Comparison of ENCODE assay signal across 29 cellular contexts in genomic region chr2:143623270-143623669, GRCh38.
DNase-seq lines count a peak whose midpoint lies in the region; ATAC-seq and TF ChIP-seq lines count a peak whose summit lies in the region.
"Had no signal": no experiment of that assay in that cellular context is flagged by ENCODE, and none has a peak within 500 bp of the region (broad histone marks: within the 10 kb centered on the region; RNA-seq: fewer than 3 reads in every experiment).

No MANE protein-coding gene starts in this region.

- H3K9ac ChIP-seq in neuronal stem cell (ENCODE audit: low read depth, low read length, poor library complexity): no peak overlapping the region

- no peak overlapping the region for H3K14ac ChIP-seq in neuronal stem cell (ENCODE audit: low read length)

- peaks cover 47 to 52% (median 48%) of the 10 kb centered on the region in 3 donors for H3K36me3 Mint-ChIP-seq in immature natural killer cell

- no peak overlapping the region for H4K8ac ChIP-seq in neuronal stem cell (ENCODE audit: low read depth, low read length)

- H3K4me2 ChIP-seq in neuronal stem cell (ENCODE audit: insufficient read depth, low read length, poor library complexity, severe bottlenecking): no peak overlapping the region

- H3K4ac ChIP-seq in neuronal stem cell (ENCODE audit: low read length): no peak overlapping the region

- no peak overlapping the region for H2BK15ac ChIP-seq in neuronal stem cell (ENCODE audit: low read length)

- H3K27ac ChIP-seq in neuronal stem cell (replicated peaks; ENCODE audit: low read length): no peak overlapping the region
- H3K27ac ChIP-seq: gastroesophageal sphincter, lower lobe of right lung, SJCRH30, vagina had no signal

- no peak overlapping the region for H2BK5ac ChIP-seq in neuronal stem cell (ENCODE audit: low read length)

- H3K4me3 ChIP-seq in neuronal stem cell (ENCODE audit: low read length in 2 of 2): no peak overlapping the region
- H3K4me3 ChIP-seq: gastroesophageal sphincter, lower lobe of right lung, SJCRH30, spleen, vagina had no signal

- no peaks in the 10 kb centered on the region for H3K27me3 ChIP-seq in neuronal stem cell (ENCODE audit: control insufficient read depth in 3 of 3, insufficient read depth in 3 of 3, low read depth in 1 of 3, low read length in 3 of 3)
- H3K27me3 ChIP-seq: gastroesophageal sphincter, SJCRH30, spleen, vagina had no signal

- ATAC-seq in SK-N-SH treated with all-trans-retinoic acid at 6 μM for 48 hours: 0 out of 3 replicates have a peak, but pooled peaks have one; percentile 22
- ATAC-seq in GM19455 (IDR thresholded peaks at IDR 0.05; ENCODE audit: unreplicated experiment): no peak
- ATAC-seq: esophagus mucosa; gastroesophageal sphincter; lower lobe of right lung; stimulated activated effector memory CD8-positive, alpha-beta T cell treated with anti-CD3 and anti-CD28 coated beads, Interleukin-12 subunit alpha, Interleukin-12 subunit beta, amount 100 ng/mL, for 72 hours had no signal

- no peaks in the 10 kb centered on the region for H3K79me1 ChIP-seq in neuronal stem cell (ENCODE audit: low read depth, low read length)

- H3K27ac Mint-ChIP-seq in immature natural killer cell: no peak overlapping the region
- H3K27ac Mint-ChIP-seq: activated naive CD8-positive, alpha-beta T cell treated with anti-CD3 and anti-CD28 coated beads, Interleukin-2, amount 10 ng/mL, durations not matched to agents 7 days and 5 days; stimulated activated effector memory CD8-positive, alpha-beta T cell treated with anti-CD3 and anti-CD28 coated beads, Interleukin-12 subunit alpha, Interleukin-12 subunit beta, amount 100 ng/mL, for 72 hours had no signal

- no peak overlapping the region for H3K18ac ChIP-seq in neuronal stem cell (ENCODE audit: low read length)

- H3K4me1 Mint-ChIP-seq in immature natural killer cell: peaks cover 3 to 10% of the 10 kb centered on the region in 2 donors

- H2BK12ac ChIP-seq in neuronal stem cell (ENCODE audit: low read length): no peak overlapping the region

- H3K9me3 Mint-ChIP-seq in immature natural killer cell: peaks cover 0 to 2% (median 0%) of the 10 kb centered on the region in 6 donors

- no peak overlapping the region for H2AK5ac ChIP-seq in neuronal stem cell (ENCODE audit: low read depth, low read length)

- H3K9me3 ChIP-seq in neuronal stem cell (replicated peaks in 1 of 2; ENCODE audit: control insufficient read depth in 2 of 2, insufficient read depth in 1 of 2, low read depth in 1 of 2, low read length in 2 of 2): peaks cover 0 to 3% of the 10 kb centered on the region in 2 donors
- H3K9me3 ChIP-seq: gastroesophageal sphincter, lower lobe of right lung, SJCRH30, vagina had no signal

- H3K36me3 ChIP-seq in neuronal stem cell (replicated peaks in 1 of 2; ENCODE audit: control insufficient read depth in 2 of 2, insufficient read depth in 2 of 2, low read length in 2 of 2): no peaks in the 10 kb centered on the region
- H3K36me3 ChIP-seq: lower lobe of right lung, SJCRH30, vagina had no signal

- H3K23ac ChIP-seq in neuronal stem cell (ENCODE audit: low read depth, low read length, poor library complexity): no peak overlapping the region

- H2AFZ ChIP-seq in neuronal stem cell (ENCODE audit: low read length): peak overlapping the region; percentile 3

- H3K4me1 ChIP-seq in neuronal stem cell (ENCODE audit: control insufficient read depth in 2 of 2, insufficient read depth in 1 of 2, low read depth in 1 of 2, low read length in 2 of 2): no peaks in the 10 kb centered on the region
- H3K4me1 ChIP-seq: gastroesophageal sphincter, lower lobe of right lung, SJCRH30, spleen, vagina had no signal

- WGBS in neuronal stem cell (ENCODE audit: extremely low coverage in 2 of 2, insufficient read length in 2 of 2, insufficient replicate concordance in 1 of 2), 2 donors: no CpG with 5 or more reads among the region's 2 CpGs

- peaks cover 0 to 2% (median 0%) of the 10 kb centered on the region in 3 donors for H3K27me3 Mint-ChIP-seq in immature natural killer cell (ENCODE audit: low read depth in 3 of 3)
- H3K27me3 Mint-ChIP-seq: activated naive CD8-positive, alpha-beta T cell treated with anti-CD3 and anti-CD28 coated beads, Interleukin-2, amount 10 ng/mL, durations not matched to agents 7 days and 5 days had no signal

- peak; percentile 3 for DNase-seq in CMK (ENCODE audit: low read depth)
- peak; percentile 33 for DNase-seq in fibroblast of peridontal ligament (ENCODE audit: extremely low read depth)
- DNase-seq in neuronal stem cell (ENCODE audit: low spot score): no peak
- DNase-seq in HK-2 (ENCODE audit: unreplicated experiment): no peak
- DNase-seq in immature natural killer cell: no peak
- DNase-seq in GM19240 (ENCODE audit: insufficient read length, low spot score): no peak
- DNase-seq: ACHN; activated CD4-positive, alpha-beta T cell treated with anti-CD3 and anti-CD28 coated beads for 1 hour; activated effector memory CD4-positive, alpha-beta T cell treated with anti-CD3 and anti-CD28 coated beads, Interleukin-2, amount 50 U/mL, for 16 hours; activated naive CD8-positive, alpha-beta T cell treated with anti-CD3 and anti-CD28 coated beads, Interleukin-2, amount 10 ng/mL, durations not matched to agents 7 days and 5 days; C1 segment of cervical spinal cord; Calu3; effector memory CD4-positive, alpha-beta T cell; kidney; lower lobe of right lung; NCI-H1436 treated with DMSO at 0.1 percent for 48 hours; NCI-H2171 treated with DMSO at 0.1 percent for 48 hours; NCI-H524; occipital lobe; SJCRH30; spleen; stimulated activated CD4-positive, alpha-beta T cell treated with anti-CD3 and anti-CD28 coated beads, Interleukin-2, amount 100 ng/mL, for 48 hours; T-helper 1 cell had no signal

- no peak overlapping the region for H2BK120ac ChIP-seq in neuronal stem cell (ENCODE audit: low read depth, low read length)

- no peak overlapping the region for H3K4me3 Mint-ChIP-seq in immature natural killer cell
- H3K4me3 Mint-ChIP-seq: activated naive CD8-positive, alpha-beta T cell treated with anti-CD3 and anti-CD28 coated beads, Interleukin-2, amount 10 ng/mL, durations not matched to agents 7 days and 5 days; stimulated activated effector memory CD8-positive, alpha-beta T cell treated with anti-CD3 and anti-CD28 coated beads, Interleukin-12 subunit alpha, Interleukin-12 subunit beta, amount 100 ng/mL, for 72 hours had no signal

- no peak overlapping the region for H4K91ac ChIP-seq in neuronal stem cell (ENCODE audit: low read depth, low read length, poor library complexity)

TF ChIP-seq in SK-N-SH treated with all-trans-retinoic acid at 6 μM for 48 hours, 23 proteins besides CTCF, POLR2A, EP300 and RAD21:
- TF ChIP-seq ZNF70 (CRISPR knock-in tag; IDR thresholded peaks at IDR 0.05): no peak
- no peak for TF ChIP-seq POU6F1 (CRISPR knock-in tag; IDR thresholded peaks at IDR 0.05; ENCODE audit: borderline replicate concordance, low read depth)
- no peak for TF ChIP-seq BACH2 (CRISPR knock-in tag; IDR thresholded peaks at IDR 0.05; ENCODE audit: borderline replicate concordance)
- TF ChIP-seq CSRNP3 (CRISPR knock-in tag; IDR thresholded peaks at IDR 0.05): no peak
- no peak for TF ChIP-seq ZFP3 (CRISPR knock-in tag; IDR thresholded peaks at IDR 0.05)

Comparison
In these comparisons a context has a peak if more than half of its experiments do, and no peak if none do; other contexts are left out.
1. DNase-seq: peak in CMK (single experiment) and fibroblast of peridontal ligament (single experiment); none in neuronal stem cell (single experiment), HK-2 (single experiment), immature natural killer cell (0 of 3) and GM19240 (single experiment).